In the genomic region with DNA sequence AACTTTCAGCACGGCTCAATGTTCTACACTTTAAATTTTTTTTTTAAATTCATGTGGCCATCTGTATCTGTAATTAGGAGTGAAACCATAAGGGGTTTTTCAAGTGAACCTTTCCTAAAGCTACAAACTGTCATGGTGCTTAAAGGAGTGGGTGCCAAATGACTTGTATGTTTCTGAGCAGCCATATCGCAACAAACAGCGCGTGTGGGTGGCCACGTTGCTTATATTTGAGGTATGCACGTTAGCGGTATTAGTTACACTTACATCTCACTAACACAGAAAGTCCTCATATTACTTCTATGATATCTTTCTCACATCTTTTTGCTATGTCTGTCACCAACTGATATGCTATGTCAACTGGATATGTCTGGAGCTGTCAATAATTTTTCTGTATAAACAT, we compare ENCODE assay signal across 2 cellular contexts.
TF ChIP-seq lines count a peak whose summit lies in the region.

No MANE protein-coding gene starts in this region.

TF ChIP-seq in GM23338, 12 proteins besides CTCF, POLR2A, EP300 and RAD21 (continued from another document and continues in another):
- TF ChIP-seq, protein P1, sequence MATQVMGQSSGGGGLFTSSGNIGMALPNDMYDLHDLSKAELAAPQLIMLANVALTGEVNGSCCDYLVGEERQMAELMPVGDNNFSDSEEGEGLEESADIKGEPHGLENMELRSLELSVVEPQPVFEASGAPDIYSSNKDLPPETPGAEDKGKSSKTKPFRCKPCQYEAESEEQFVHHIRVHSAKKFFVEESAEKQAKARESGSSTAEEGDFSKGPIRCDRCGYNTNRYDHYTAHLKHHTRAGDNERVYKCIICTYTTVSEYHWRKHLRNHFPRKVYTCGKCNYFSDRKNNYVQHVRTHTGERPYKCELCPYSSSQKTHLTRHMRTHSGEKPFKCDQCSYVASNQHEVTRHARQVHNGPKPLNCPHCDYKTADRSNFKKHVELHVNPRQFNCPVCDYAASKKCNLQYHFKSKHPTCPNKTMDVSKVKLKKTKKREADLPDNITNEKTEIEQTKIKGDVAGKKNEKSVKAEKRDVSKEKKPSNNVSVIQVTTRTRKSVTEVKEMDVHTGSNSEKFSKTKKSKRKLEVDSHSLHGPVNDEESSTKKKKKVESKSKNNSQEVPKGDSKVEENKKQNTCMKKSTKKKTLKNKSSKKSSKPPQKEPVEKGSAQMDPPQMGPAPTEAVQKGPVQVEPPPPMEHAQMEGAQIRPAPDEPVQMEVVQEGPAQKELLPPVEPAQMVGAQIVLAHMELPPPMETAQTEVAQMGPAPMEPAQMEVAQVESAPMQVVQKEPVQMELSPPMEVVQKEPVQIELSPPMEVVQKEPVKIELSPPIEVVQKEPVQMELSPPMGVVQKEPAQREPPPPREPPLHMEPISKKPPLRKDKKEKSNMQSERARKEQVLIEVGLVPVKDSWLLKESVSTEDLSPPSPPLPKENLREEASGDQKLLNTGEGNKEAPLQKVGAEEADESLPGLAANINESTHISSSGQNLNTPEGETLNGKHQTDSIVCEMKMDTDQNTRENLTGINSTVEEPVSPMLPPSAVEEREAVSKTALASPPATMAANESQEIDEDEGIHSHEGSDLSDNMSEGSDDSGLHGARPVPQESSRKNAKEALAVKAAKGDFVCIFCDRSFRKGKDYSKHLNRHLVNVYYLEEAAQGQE (IDR thresholded peaks at IDR 0.05; ENCODE audit: unreplicated experiment): no peak
- TF ChIP-seq ZNF114 (CRISPR knock-in tag; IDR thresholded peaks at IDR 0.05) (no peak), ZNF331 (CRISPR knock-in tag; IDR thresholded peaks at IDR 0.05; ENCODE audit: low read depth) (no peak), POLR2AphosphoS5 (IDR thresholded peaks at IDR 0.05; ENCODE audit: low read depth) (no peak), JUNB (IDR thresholded peaks at IDR 0.05; ENCODE audit: unreplicated experiment) (no peak), EZH2 (IDR thresholded peaks at IDR 0.05; ENCODE audit: low read depth, unreplicated experiment) (no peak), CREB1 (CRISPR knock-in tag; IDR thresholded peaks at IDR 0.05; ENCODE audit: low read depth) (no peak), EZH2phosphoT487 (IDR thresholded peaks at IDR 0.05; ENCODE audit: unreplicated experiment) (no peak)
- TF ChIP-seq, protein P2, sequence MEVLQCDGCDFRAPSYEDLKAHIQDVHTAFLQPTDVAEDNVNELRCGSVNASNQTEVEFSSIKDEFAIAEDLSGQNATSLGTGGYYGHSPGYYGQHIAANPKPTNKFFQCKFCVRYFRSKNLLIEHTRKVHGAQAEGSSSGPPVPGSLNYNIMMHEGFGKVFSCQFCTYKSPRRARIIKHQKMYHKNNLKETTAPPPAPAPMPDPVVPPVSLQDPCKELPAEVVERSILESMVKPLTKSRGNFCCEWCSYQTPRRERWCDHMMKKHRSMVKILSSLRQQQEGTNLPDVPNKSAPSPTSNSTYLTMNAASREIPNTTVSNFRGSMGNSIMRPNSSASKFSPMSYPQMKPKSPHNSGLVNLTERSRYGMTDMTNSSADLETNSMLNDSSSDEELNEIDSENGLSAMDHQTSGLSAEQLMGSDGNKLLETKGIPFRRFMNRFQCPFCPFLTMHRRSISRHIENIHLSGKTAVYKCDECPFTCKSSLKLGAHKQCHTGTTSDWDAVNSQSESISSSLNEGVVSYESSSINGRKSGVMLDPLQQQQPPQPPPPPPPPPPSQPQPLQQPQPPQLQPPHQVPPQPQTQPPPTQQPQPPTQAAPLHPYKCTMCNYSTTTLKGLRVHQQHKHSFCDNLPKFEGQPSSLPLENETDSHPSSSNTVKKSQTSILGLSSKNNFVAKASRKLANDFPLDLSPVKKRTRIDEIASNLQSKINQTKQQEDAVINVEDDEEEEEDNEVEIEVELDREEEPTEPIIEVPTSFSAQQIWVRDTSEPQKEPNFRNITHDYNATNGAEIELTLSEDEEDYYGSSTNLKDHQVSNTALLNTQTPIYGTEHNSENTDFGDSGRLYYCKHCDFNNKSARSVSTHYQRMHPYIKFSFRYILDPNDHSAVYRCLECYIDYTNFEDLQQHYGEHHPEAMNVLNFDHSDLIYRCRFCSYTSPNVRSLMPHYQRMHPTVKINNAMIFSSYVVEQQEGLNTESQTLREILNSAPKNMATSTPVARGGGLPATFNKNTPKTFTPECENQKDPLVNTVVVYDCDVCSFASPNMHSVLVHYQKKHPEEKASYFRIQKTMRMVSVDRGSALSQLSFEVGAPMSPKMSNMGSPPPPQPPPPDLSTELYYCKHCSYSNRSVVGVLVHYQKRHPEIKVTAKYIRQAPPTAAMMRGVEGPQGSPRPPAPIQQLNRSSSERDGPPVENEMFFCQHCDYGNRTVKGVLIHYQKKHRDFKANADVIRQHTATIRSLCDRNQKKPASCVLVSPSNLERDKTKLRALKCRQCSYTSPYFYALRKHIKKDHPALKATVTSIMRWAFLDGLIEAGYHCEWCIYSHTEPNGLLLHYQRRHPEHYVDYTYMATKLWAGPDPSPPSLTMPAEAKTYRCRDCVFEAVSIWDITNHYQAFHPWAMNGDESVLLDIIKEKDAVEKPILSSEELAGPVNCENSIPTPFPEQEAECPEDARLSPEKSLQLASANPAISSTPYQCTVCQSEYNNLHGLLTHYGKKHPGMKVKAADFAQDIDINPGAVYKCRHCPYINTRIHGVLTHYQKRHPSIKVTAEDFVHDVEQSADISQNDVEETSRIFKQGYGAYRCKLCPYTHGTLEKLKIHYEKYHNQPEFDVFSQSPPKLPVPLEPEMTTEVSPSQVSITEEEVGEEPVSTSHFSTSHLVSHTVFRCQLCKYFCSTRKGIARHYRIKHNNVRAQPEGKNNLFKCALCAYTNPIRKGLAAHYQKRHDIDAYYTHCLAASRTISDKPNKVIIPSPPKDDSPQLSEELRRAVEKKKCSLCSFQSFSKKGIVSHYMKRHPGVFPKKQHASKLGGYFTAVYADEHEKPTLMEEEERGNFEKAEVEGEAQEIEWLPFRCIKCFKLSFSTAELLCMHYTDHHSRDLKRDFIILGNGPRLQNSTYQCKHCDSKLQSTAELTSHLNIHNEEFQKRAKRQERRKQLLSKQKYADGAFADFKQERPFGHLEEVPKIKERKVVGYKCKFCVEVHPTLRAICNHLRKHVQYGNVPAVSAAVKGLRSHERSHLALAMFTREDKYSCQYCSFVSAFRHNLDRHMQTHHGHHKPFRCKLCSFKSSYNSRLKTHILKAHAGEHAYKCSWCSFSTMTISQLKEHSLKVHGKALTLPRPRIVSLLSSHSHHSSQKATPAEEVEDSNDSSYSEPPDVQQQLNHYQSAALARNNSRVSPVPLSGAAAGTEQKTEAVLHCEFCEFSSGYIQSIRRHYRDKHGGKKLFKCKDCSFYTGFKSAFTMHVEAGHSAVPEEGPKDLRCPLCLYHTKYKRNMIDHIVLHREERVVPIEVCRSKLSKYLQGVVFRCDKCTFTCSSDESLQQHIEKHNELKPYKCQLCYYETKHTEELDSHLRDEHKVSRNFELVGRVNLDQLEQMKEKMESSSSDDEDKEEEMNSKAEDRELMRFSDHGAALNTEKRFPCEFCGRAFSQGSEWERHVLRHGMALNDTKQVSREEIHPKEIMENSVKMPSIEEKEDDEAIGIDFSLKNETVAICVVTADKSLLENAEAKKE (CRISPR knock-in tag; IDR thresholded peaks at IDR 0.05): no peak
- TF ChIP-seq, protein P3, sequence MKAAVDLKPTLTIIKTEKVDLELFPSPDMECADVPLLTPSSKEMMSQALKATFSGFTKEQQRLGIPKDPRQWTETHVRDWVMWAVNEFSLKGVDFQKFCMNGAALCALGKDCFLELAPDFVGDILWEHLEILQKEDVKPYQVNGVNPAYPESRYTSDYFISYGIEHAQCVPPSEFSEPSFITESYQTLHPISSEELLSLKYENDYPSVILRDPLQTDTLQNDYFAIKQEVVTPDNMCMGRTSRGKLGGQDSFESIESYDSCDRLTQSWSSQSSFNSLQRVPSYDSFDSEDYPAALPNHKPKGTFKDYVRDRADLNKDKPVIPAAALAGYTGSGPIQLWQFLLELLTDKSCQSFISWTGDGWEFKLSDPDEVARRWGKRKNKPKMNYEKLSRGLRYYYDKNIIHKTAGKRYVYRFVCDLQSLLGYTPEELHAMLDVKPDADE (IDR thresholded peaks at IDR 0.05): no peak

TF ChIP-seq in HepG2, 621 proteins besides CTCF, POLR2A, EP300 and RAD21 (continued from another document):
- TF ChIP-seq, protein P4, sequence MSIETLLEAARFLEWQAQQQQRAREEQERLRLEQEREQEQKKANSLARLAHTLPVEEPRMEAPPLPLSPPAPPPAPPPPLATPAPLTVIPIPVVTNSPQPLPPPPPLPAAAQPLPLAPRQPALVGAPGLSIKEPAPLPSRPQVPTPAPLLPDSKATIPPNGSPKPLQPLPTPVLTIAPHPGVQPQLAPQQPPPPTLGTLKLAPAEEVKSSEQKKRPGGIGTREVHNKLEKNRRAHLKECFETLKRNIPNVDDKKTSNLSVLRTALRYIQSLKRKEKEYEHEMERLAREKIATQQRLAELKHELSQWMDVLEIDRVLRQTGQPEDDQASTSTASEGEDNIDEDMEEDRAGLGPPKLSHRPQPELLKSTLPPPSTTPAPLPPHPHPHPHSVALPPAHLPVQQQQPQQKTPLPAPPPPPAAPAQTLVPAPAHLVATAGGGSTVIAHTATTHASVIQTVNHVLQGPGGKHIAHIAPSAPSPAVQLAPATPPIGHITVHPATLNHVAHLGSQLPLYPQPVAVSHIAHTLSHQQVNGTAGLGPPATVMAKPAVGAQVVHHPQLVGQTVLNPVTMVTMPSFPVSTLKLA (IDR thresholded peaks at IDR 0.05): no peak
- TF ChIP-seq ZNF225 (CRISPR knock-in tag; IDR thresholded peaks at IDR 0.05) (no peak), KLF11 (CRISPR knock-in tag; IDR thresholded peaks at IDR 0.05) (no peak), MXI1 (IDR thresholded peaks at IDR 0.05; ENCODE audit: borderline replicate concordance, low read depth, low read length) (no peak), IRX3 (CRISPR knock-in tag; IDR thresholded peaks at IDR 0.05; ENCODE audit: borderline replicate concordance, low read depth) (no peak), NAIF1 (CRISPR knock-in tag; IDR thresholded peaks at IDR 0.05; ENCODE audit: borderline replicate concordance) (no peak), RELA (CRISPR knock-in tag; IDR thresholded peaks at IDR 0.05) (no peak), KDM6A (CRISPR knock-in tag; IDR thresholded peaks at IDR 0.05; ENCODE audit: low read depth) (no peak), CREB1 (IDR thresholded peaks at IDR 0.05) (no peak), CREB1 (CRISPR knock-in tag; IDR thresholded peaks at IDR 0.05) (no peak), ZNF441 (CRISPR knock-in tag; IDR thresholded peaks at IDR 0.05; ENCODE audit: borderline replicate concordance) (no peak), ISL2 (CRISPR knock-in tag; IDR thresholded peaks at IDR 0.05) (no peak)
- TF ChIP-seq, protein P5, sequence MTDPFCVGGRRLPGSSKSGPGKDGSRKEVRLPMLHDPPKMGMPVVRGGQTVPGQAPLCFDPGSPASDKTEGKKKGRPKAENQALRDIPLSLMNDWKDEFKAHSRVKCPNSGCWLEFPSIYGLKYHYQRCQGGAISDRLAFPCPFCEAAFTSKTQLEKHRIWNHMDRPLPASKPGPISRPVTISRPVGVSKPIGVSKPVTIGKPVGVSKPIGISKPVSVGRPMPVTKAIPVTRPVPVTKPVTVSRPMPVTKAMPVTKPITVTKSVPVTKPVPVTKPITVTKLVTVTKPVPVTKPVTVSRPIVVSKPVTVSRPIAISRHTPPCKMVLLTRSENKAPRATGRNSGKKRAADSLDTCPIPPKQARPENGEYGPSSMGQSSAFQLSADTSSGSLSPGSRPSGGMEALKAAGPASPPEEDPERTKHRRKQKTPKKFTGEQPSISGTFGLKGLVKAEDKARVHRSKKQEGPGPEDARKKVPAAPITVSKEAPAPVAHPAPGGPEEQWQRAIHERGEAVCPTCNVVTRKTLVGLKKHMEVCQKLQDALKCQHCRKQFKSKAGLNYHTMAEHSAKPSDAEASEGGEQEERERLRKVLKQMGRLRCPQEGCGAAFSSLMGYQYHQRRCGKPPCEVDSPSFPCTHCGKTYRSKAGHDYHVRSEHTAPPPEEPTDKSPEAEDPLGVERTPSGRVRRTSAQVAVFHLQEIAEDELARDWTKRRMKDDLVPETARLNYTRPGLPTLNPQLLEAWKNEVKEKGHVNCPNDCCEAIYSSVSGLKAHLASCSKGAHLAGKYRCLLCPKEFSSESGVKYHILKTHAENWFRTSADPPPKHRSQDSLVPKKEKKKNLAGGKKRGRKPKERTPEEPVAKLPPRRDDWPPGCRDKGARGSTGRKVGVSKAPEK (CRISPR knock-in tag; IDR thresholded peaks at IDR 0.05; ENCODE audit: borderline replicate concordance): no peak
